12 cellular contexts compared by ENCODE assay signal in genomic region chr1:23930861-23931471, GRCh38. TPM values are rescaled to one million over a fixed set of nuclear protein-coding genes. Genes with fewer than 3 reads are reported as not detected.
DNase-seq lines count a peak whose midpoint lies in the region; ATAC-seq and TF ChIP-seq lines count a peak whose summit lies in the region.
"Had no signal": no experiment of that assay in that cellular context is flagged by ENCODE, and none has a peak within 500 bp of the region (broad histone marks: within the 10 kb centered on the region; RNA-seq: fewer than 3 reads in every experiment).

No MANE protein-coding gene starts in this region.

- H2BK120ac ChIP-seq in IMR-90 (ENCODE audit: low read depth, low read length), result peak overlapping the region; percentile 47; the same call in 1 of the 2 replicates

- H3K9ac ChIP-seq in IMR-90 (ENCODE audit: low read depth, low read length) (0 out of 2 replicates have a peak overlapping the region, but pooled peaks have one; percentile 58), muscle layer of colon (ENCODE audit: low read length) (no peak overlapping the region)

- TF ChIP-seq CTCF in IMR-90 (conservative IDR thresholded peaks at IDR 0.05; ENCODE audit: low read depth, low read length), result no peak
- no peak for TF ChIP-seq CTCF in chondrocyte (IDR thresholded peaks at IDR 0.05)

- ATAC-seq in IMR-90 (ENCODE audit: low read depth), result peak; percentile 35
- ATAC-seq in GM19328 (IDR thresholded peaks at IDR 0.05; ENCODE audit: unreplicated experiment), result no peak
- ATAC-seq in GM19035 (IDR thresholded peaks at IDR 0.05; ENCODE audit: unreplicated experiment), result no peak
- no peak for ATAC-seq in GM18861 (IDR thresholded peaks at IDR 0.05; ENCODE audit: unreplicated experiment)

- dilution Hi-C loops in IMR-90 (cut with HindIII; ENCODE audit: low sequenced_read_pairs, unreplicated experiment), result no loop called here

- H3K4me3 Mint-ChIP-seq in chondrocyte (ENCODE audit: unreplicated experiment), result peak overlapping the region; percentile 54

- POLR2A ChIA-PET in IMR-90 (lab: Charles Lee; ENCODE audit: unreplicated experiment), result interaction anchor here (0.7 kb wide), 1 partner anchor 629 kb away, joined by 3 read pairs; no protein-coding TSS in a partner anchor

- H4K8ac ChIP-seq in IMR-90 (ENCODE audit: low read depth in 2 of 2, low read length in 2 of 2), result peak overlapping the region in 1 of 2 experiments; percentile 31; a peak in 1 of 4 replicates

- no peak overlapping the region for H3K4ac ChIP-seq in IMR-90 (ENCODE audit: low read depth, low read length)

- intact Hi-C loops in IMR-90 (cut with micrococcal nuclease), result no loop called here

- CTCF ChIA-PET in IMR-90 (lab: Yijun Ruan, JAX), result no interaction called here

- no CpG with 5 or more reads among the region's 11 CpGs for WGBS in IMR-90 (ENCODE audit: extremely low coverage in 2 of 2, insufficient read length in 1 of 2), 2 experiments

- peak overlapping the region; percentile 90 for H3K4me2 ChIP-seq in IMR-90 (ENCODE audit: low read depth, low read length)

- H3K27me3 Mint-ChIP-seq in chondrocyte (ENCODE audit: low read depth), result no peaks in the 10 kb centered on the region

- H3K36me3 Mint-ChIP-seq in chondrocyte (ENCODE audit: low read depth), result no peaks in the 10 kb centered on the region

- H2BK15ac ChIP-seq in IMR-90 (ENCODE audit: low read depth, low read length), result no peak overlapping the region

- H2BK20ac ChIP-seq in IMR-90 (ENCODE audit: low read depth, low read length), result peak overlapping the region; percentile 20; the same call in 1 of the 2 replicates

- H3K23ac ChIP-seq in IMR-90 (ENCODE audit: low read depth, low read length), result peak overlapping the region; percentile 18; the same call in 1 of the 2 replicates

- peak overlapping the region; percentile 89 for H3K27ac Mint-ChIP-seq in chondrocyte (ENCODE audit: unreplicated experiment)

- TF ChIP-seq POLR2A in IMR-90 (IDR thresholded peaks at IDR 0.05; ENCODE audit: low read depth, low read length), result no peak

- H3K56ac ChIP-seq in IMR-90 (ENCODE audit: extremely low read depth, insufficient read depth, low read length), result no peak overlapping the region

- BruUV-seq in IMR-90 (replicated peaks; lab: Mats Ljungman, UMichigan), result no TSS peak

- H3K4me1 ChIP-seq in IMR-90 (ENCODE audit: control insufficient read depth, insufficient read depth, low read length) (no peaks in the 10 kb centered on the region), muscle layer of colon (ENCODE audit: insufficient read depth, low read length) (peaks cover 9% of the 10 kb centered on the region)
- H3K4me1 ChIP-seq: BE2C had no signal

- H3K9me1 ChIP-seq in IMR-90 (ENCODE audit: insufficient read depth, low read length), result no peaks in the 10 kb centered on the region

- peak overlapping the region; percentile 76 for H2BK5ac ChIP-seq in IMR-90 (ENCODE audit: low read depth, low read length, poor library complexity, severe bottlenecking)

- H2AFZ ChIP-seq in IMR-90 (replicated peaks; ENCODE audit: low read length, poor library complexity), result no peak overlapping the region

- no peak overlapping the region for H4K91ac ChIP-seq in IMR-90 (ENCODE audit: insufficient read depth, low read depth, low read length)

- no peak overlapping the region; the same call in 1 of the 2 replicates for H4K5ac ChIP-seq in IMR-90 (ENCODE audit: low read depth, low read length)

- H3K14ac ChIP-seq in IMR-90 (replicated peaks; ENCODE audit: low read depth, low read length), result peak overlapping the region; percentile 84; the same call in 1 of the 2 replicates

- H3K4me1 Mint-ChIP-seq in chondrocyte (ENCODE audit: low read depth), result peaks cover 16% of the 10 kb centered on the region

- peaks cover 14% of the 10 kb centered on the region for H3K27me3 ChIP-seq in IMR-90 (ENCODE audit: control insufficient read depth, insufficient read depth, low read length)
- H3K27me3 ChIP-seq in muscle layer of colon (ENCODE audit: control insufficient read depth in 1 of 2, insufficient read depth in 2 of 2, low read length in 2 of 2), result no peaks in the 10 kb centered on the region
- H3K27me3 ChIP-seq: BE2C had no signal

- no peaks in the 10 kb centered on the region for H3K79me1 ChIP-seq in IMR-90 (ENCODE audit: low read depth in 1 of 2, low read length in 2 of 2)

- H3K27ac ChIP-seq in IMR-90 (ENCODE audit: insufficient read depth, low read length) (no peak overlapping the region), muscle layer of colon (ENCODE audit: low read depth, low read length) (peak overlapping the region; percentile 61)

- H3K36me3 ChIP-seq in IMR-90 (ENCODE audit: control insufficient read depth, insufficient read depth, low read length) (no peaks in the 10 kb centered on the region), muscle layer of colon (ENCODE audit: insufficient read depth, low read length) (no peaks in the 10 kb centered on the region)
- H3K36me3 ChIP-seq: BE2C had no signal

- DNase-seq in ACHN, result peak; percentile 88
- DNase-seq in IMR-90, result peak; percentile 59
- peak; percentile 15 for DNase-seq in chondrocyte (ENCODE audit: low spot score)
- DNase-seq in inferior parietal cortex (ENCODE audit: extremely low spot score), result no peak
- DNase-seq: BE2C, NCI-H2081, T-helper 9 cell had no signal

- peak overlapping the region; percentile 85; the same call in 1 of the 2 replicates for H3K18ac ChIP-seq in IMR-90 (ENCODE audit: low read depth, low read length)

- no peak overlapping the region for H2AK5ac ChIP-seq in IMR-90 (ENCODE audit: low read depth, low read length)

- no peaks in the 10 kb centered on the region for H4K20me1 ChIP-seq in IMR-90 (ENCODE audit: insufficient read depth, low read length)

- H3K9me3 ChIP-seq in IMR-90 (ENCODE audit: control insufficient read depth, insufficient read depth, low read length), result no peaks in the 10 kb centered on the region
- H3K9me3 ChIP-seq in muscle layer of colon (ENCODE audit: low read length), result no peaks in the 10 kb centered on the region
- H3K9me3 ChIP-seq: BE2C had no signal

- H2AK9ac ChIP-seq in IMR-90 (replicated peaks; ENCODE audit: low read depth, low read length, poor library complexity), result no peak overlapping the region

- no peak for TF ChIP-seq RAD21 in IMR-90 (IDR thresholded peaks at IDR 0.05; ENCODE audit: low read length)

- in situ Hi-C loops in ACHN (cut with HindIII; ENCODE audit: low pct_ligation_motif_present, low pct_unique_long_range_greater_than_20kb, low sequenced_read_pairs), result no loop called here
- in situ Hi-C loops in IMR-90 (cut with MboI; ENCODE audit: low sequenced_read_pairs), result no loop called here

- H3K9me3 Mint-ChIP-seq in chondrocyte (ENCODE audit: low read depth), result no peaks in the 10 kb centered on the region

- H3K4me3 ChIP-seq in IMR-90 (ENCODE audit: insufficient read depth, low read depth, low read length), result peak overlapping the region; percentile 18; the same call in 1 of the 2 replicates
- H3K4me3 ChIP-seq in muscle layer of colon (ENCODE audit: low read depth in 1 of 2, low read length in 2 of 2), result no peak overlapping the region

TF ChIP-seq in IMR-90, 13 proteins besides CTCF, POLR2A, EP300 and RAD21:
- TF ChIP-seq MAFK (IDR thresholded peaks at IDR 0.05; ENCODE audit: low read depth, low read length) (no peak), CEBPB (IDR thresholded peaks at IDR 0.05; ENCODE audit: low read depth, low read length) (peak; percentile 22; the same call in 1 of the 2 replicates), CHD1 (IDR thresholded peaks at IDR 0.05; ENCODE audit: low read depth, low read length) (no peak), USF2 (IDR thresholded peaks at IDR 0.05; ENCODE audit: low read depth, low read length) (no peak)
TF ChIP-seq in IMR-90: peak in this region for 1.

RNA-seq across cellular contexts. Expression of gene CNR2, which starts 17.8 kb away (rescaled TPM):
- total RNA-seq in IMR-90 (2012; rRNA removed) (not detected in 2 replicates), chondrocyte (not detected in 3 replicates)
- polyA plus RNA-seq in IMR-90 (2012; rRNA removed), result not detected in 2 replicates
- polyA plus RNA-seq in IMR-90 (2012; cell fraction: cytosol; rRNA removed), result not detected in 2 replicates
- not detected in 2 replicates for polyA plus RNA-seq in IMR-90 (2012; cell fraction: nucleus; rRNA removed; ENCODE audit: low replicate concordance)
- polyA plus RNA-seq: urinary bladder had no signal

RNA-seq across cellular contexts. Expression of gene PNRC2, which starts 28.7 kb away (rescaled TPM):
- total RNA-seq in IMR-90 (2012; rRNA removed) (76.0 and 106 TPM in 2 replicates), chondrocyte (52.9 to 62.6 TPM (median 54.2 TPM) in 3 replicates)
- polyA plus RNA-seq in IMR-90 (2012; rRNA removed), result 40.3 and 50.6 TPM in 2 replicates
- 18.7 and 20.2 TPM in 2 replicates for polyA plus RNA-seq in IMR-90 (2012; cell fraction: cytosol; rRNA removed)
- polyA plus RNA-seq in IMR-90 (2012; cell fraction: nucleus; rRNA removed; ENCODE audit: low replicate concordance), result 12.7 and 41.7 TPM in 2 replicates

RNA-seq across cellular contexts. Expression of gene SRSF10, which starts 49.2 kb away (rescaled TPM):
- total RNA-seq in IMR-90 (2012; rRNA removed) (110 and 189 TPM in 2 replicates), chondrocyte (86.0 to 113 TPM (median 92.0 TPM) in 3 replicates)
- 76.2 and 90.1 TPM in 2 replicates for polyA plus RNA-seq in IMR-90 (2012; rRNA removed)
- polyA plus RNA-seq in IMR-90 (2012; cell fraction: cytosol; rRNA removed), result 75.8 and 86.2 TPM in 2 replicates
- 46.9 and 169 TPM in 2 replicates for polyA plus RNA-seq in IMR-90 (2012; cell fraction: nucleus; rRNA removed; ENCODE audit: low replicate concordance)
